12 cellular contexts compared by ENCODE assay signal in the genomic region with DNA sequence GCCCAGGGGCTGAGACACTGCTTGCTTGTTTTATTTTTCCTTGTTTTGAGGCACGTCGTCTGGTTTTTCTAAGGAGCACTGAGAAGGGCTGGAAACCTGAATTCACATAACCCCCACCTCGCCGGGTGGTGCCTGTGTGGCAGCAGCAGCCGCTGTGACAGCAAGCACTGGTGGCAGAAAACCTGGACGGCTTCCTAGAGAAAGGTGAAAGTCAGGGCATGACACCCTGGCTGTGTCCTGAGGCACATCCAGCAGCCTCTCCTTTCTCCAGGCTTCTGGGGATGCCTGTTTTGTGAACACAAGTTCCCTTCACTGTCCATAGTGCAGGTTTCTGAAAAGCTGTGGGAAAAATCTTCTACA. TPM values are rescaled to one million over a fixed set of nuclear protein-coding genes. Genes with fewer than 3 reads are reported as not detected.
DNase-seq lines count a peak whose midpoint lies in the region; ATAC-seq and TF ChIP-seq lines count a peak whose summit lies in the region.
"Had no signal": no experiment of that assay in that cellular context is flagged by ENCODE, and none has a peak within 500 bp of the region (broad histone marks: within the 10 kb centered on the region; RNA-seq: fewer than 3 reads in every experiment).

No MANE protein-coding gene starts in this region.

- no peaks in the 10 kb centered on the region for H3K9me3 ChIP-seq in prostate gland
- no peaks in the 10 kb centered on the region for H3K9me3 ChIP-seq in CD8-positive, alpha-beta T cell (ENCODE audit: low read length)
- H3K9me3 ChIP-seq: A549, BE2C had no signal

- POLR2A ChIA-PET in CD8-positive, alpha-beta T cell (lab: Charles Lee) = no interaction called here

- no peaks in the 10 kb centered on the region for H3K36me3 ChIP-seq in prostate gland
- no peaks in the 10 kb centered on the region for H3K36me3 ChIP-seq in CD8-positive, alpha-beta T cell (ENCODE audit: insufficient read depth, low read length)
- H3K36me3 ChIP-seq: BE2C had no signal

- H3K4me1 Mint-ChIP-seq in CD14-positive monocyte = no peaks in the 10 kb centered on the region
- H3K4me1 Mint-ChIP-seq in chondrocyte (ENCODE audit: low read depth) = no peaks in the 10 kb centered on the region
- peaks cover 4% of the 10 kb centered on the region for H3K4me1 Mint-ChIP-seq in CD8-positive, alpha-beta T cell (ENCODE audit: low read depth)

- DNase-seq in CD14-positive monocyte (ENCODE audit: low spot score) (peak; percentile 18), chondrocyte (ENCODE audit: low spot score) (peak; percentile 56), prostate gland (ENCODE audit: low spot score) (no peak), Kasumi-1 (lab: John Stamatoyannopoulos, UW) (no peak), germinal center (ENCODE audit: low spot score) (no peak)
- no peak for DNase-seq in CD8-positive, alpha-beta T cell
- DNase-seq: BE2C, DMS 273 treated with DMSO at 0.1 percent for 48 hours had no signal

- H3K4me3 ChIP-seq in prostate gland = no peak overlapping the region
- no peak overlapping the region for H3K4me3 ChIP-seq in CD8-positive, alpha-beta T cell (ENCODE audit: low read depth, low read length)
- H3K4me3 ChIP-seq: A549 had no signal

- intact Hi-C loops in CD14-positive monocyte (cut with micrococcal nuclease) = no loop called here
- intact Hi-C loops in prostate gland (cut with DNase I) = no loop called here
- intact Hi-C loops in CD8-positive, alpha-beta T cell (cut with DNase I, micrococcal nuclease) = loop anchor here in 1 of 2 experiments (5.0 kb wide), 1 partner anchor 47 kb away; no protein-coding TSS in a partner anchor

- TF ChIP-seq POLR2A in prostate gland (IDR thresholded peaks at IDR 0.05) = no peak

- WGBS in prostate gland = 57% methylated on average over 6 of the region's 6 CpGs

- CTCF ChIA-PET in CD8-positive, alpha-beta T cell (lab: Charles Lee) = interaction anchor here (0.9 kb wide), 1 partner anchor 29 kb away, joined by 3 read pairs; no protein-coding TSS in a partner anchor

- no peaks in the 10 kb centered on the region for H3K36me3 Mint-ChIP-seq in CD14-positive monocyte
- no peaks in the 10 kb centered on the region for H3K36me3 Mint-ChIP-seq in chondrocyte (ENCODE audit: low read depth)
- H3K36me3 Mint-ChIP-seq in CD8-positive, alpha-beta T cell = no peaks in the 10 kb centered on the region

- H3K27ac ChIP-seq in C4-2B = peak overlapping the region; percentile 0
- peak overlapping the region; percentile 65 to 75 for H3K27ac ChIP-seq in prostate gland
- H3K27ac ChIP-seq in CD8-positive, alpha-beta T cell (ENCODE audit: low read depth, low read length) = no peak overlapping the region
- H3K27ac ChIP-seq: A549, HL-60 had no signal

- H3K27me3 ChIP-seq in prostate gland (replicated peaks; ENCODE audit: insufficient read depth) = no peaks in the 10 kb centered on the region
- H3K27me3 ChIP-seq in CD8-positive, alpha-beta T cell (ENCODE audit: insufficient read depth, low read length) = no peaks in the 10 kb centered on the region

- no peak overlapping the region for H3K27ac Mint-ChIP-seq in CD14-positive monocyte
- H3K27ac Mint-ChIP-seq in chondrocyte (ENCODE audit: unreplicated experiment) = no peak overlapping the region
- no peak overlapping the region for H3K27ac Mint-ChIP-seq in CD8-positive, alpha-beta T cell

- ATAC-seq in CD8-positive, alpha-beta T cell = no peak
- ATAC-seq: HCT116 had no signal

- H3K4me1 ChIP-seq in prostate gland (replicated peaks) = peaks cover 5% of the 10 kb centered on the region
- H3K4me1 ChIP-seq in CD8-positive, alpha-beta T cell (ENCODE audit: insufficient read depth, low read length) = peaks cover 3% of the 10 kb centered on the region
- H3K4me1 ChIP-seq: A549, BE2C had no signal

- peaks cover 0 to 3% (median 0%) of the 10 kb centered on the region in 7 donors for H3K9me3 Mint-ChIP-seq in CD14-positive monocyte
- H3K9me3 Mint-ChIP-seq in chondrocyte (ENCODE audit: low read depth) = peaks cover 4% of the 10 kb centered on the region
- no peaks in the 10 kb centered on the region for H3K9me3 Mint-ChIP-seq in CD8-positive, alpha-beta T cell

- H3K4me3 Mint-ChIP-seq in CD14-positive monocyte (no peak overlapping the region), chondrocyte (ENCODE audit: unreplicated experiment) (no peak overlapping the region)
- no peak overlapping the region for H3K4me3 Mint-ChIP-seq in CD8-positive, alpha-beta T cell

- TF ChIP-seq CTCF in C4-2B (conservative IDR thresholded peaks at IDR 0.05) = no peak
- no peak for TF ChIP-seq CTCF in CD14-positive monocyte (IDR thresholded peaks at IDR 0.05)
- TF ChIP-seq CTCF in chondrocyte (IDR thresholded peaks at IDR 0.05) = no peak
- TF ChIP-seq CTCF in prostate gland (IDR thresholded peaks at IDR 0.05) = no peak
- no peak for TF ChIP-seq CTCF in CD8-positive, alpha-beta T cell (IDR thresholded peaks at IDR 0.05)

- H3K27me3 Mint-ChIP-seq in CD14-positive monocyte (ENCODE audit: low read depth in 3 of 3) = peaks cover 10 to 20% (median 11%) of the 10 kb centered on the region in 3 donors
- H3K27me3 Mint-ChIP-seq in chondrocyte (ENCODE audit: low read depth) = peaks cover 21% of the 10 kb centered on the region
- peaks cover 2% of the 10 kb centered on the region for H3K27me3 Mint-ChIP-seq in CD8-positive, alpha-beta T cell (ENCODE audit: low read depth)

RNA-seq across cellular contexts. Expression of a gene that starts 29.2 kb away (rescaled TPM):
- polyA plus RNA-seq in CD14-positive monocyte = 10 to 100 TPM; 65.9 to 81.7 TPM
- total RNA-seq in chondrocyte (37.4 to 50.8 TPM (median 48.3 TPM) in 3 replicates), prostate gland (10 to 100 TPM; 47.9 to 66.3 TPM)
- total RNA-seq in CD8-positive, alpha-beta T cell = 10 to 100 TPM; 11.6 to 12.7 TPM

RNA-seq across cellular contexts. Expression of a gene that starts 30.8 kb away (rescaled TPM):
- polyA plus RNA-seq in CD14-positive monocyte = 10 to 100 TPM; 62.2 to 62.3 TPM
- 23.7 to 31.3 TPM (median 25.7 TPM) in 3 replicates for total RNA-seq in chondrocyte
- 10 to 100 TPM; 27.8 to 70.2 TPM for total RNA-seq in prostate gland
- total RNA-seq in CD8-positive, alpha-beta T cell = 10 to 100 TPM; 16.5 to 19.8 TPM

Comparison
In these comparisons a context has a peak if more than half of its experiments do, and no peak if none do; other contexts are left out.
1. DNase-seq: peak in CD14-positive monocyte (single experiment) and chondrocyte (single experiment); none in prostate gland (single experiment), Kasumi-1 (0 of 2), CD8-positive, alpha-beta T cell (0 of 7) and germinal center (single experiment).